ENCODE assay signal across 1 cellular context in genomic region chr7:106568680-106569499, GRCh38.
TF ChIP-seq lines count a peak whose summit lies in the region.

No MANE protein-coding gene starts in this region.

TF ChIP-seq in HEK293, 187 proteins besides CTCF, POLR2A, EP300 and RAD21 (continued from another document and continues in another):
- TF ChIP-seq ZBTB10 (tag by site-specific recombination; IDR thresholded peaks at IDR 0.05) (0 out of 2 replicates have a peak, but pooled peaks have one; percentile 13), ZNF184 (tag by site-specific recombination; IDR thresholded peaks at IDR 0.05) (0 out of 2 replicates have a peak, but pooled peaks have one; percentile 20), SETDB1 (IDR thresholded peaks at IDR 0.05; ENCODE audit: insufficient read length, low read length) (peak; percentile 46), ZSCAN23 (tag by site-specific recombination; IDR thresholded peaks at IDR 0.05) (no peak), GLI2 (tag by site-specific recombination; IDR thresholded peaks at IDR 0.05; ENCODE audit: borderline replicate concordance, low read depth) (no peak), YY2 (tag by site-specific recombination; IDR thresholded peaks at IDR 0.05) (peak; percentile 16; the same call in 1 of the 2 replicates), ZNF24 (tag by site-specific recombination; IDR thresholded peaks at IDR 0.05) (peak; percentile 94), GLIS1 (tag by site-specific recombination; IDR thresholded peaks at IDR 0.05) (0 out of 2 replicates have a peak, but pooled peaks have one; percentile 7), ZNF544 (tag by site-specific recombination; IDR thresholded peaks at IDR 0.05) (no peak), KLF8 (tag by site-specific recombination; IDR thresholded peaks at IDR 0.05) (0 out of 2 replicates have a peak, but pooled peaks have one; percentile 22), ZSCAN16 (tag by site-specific recombination; IDR thresholded peaks at IDR 0.05) (no peak), ZNF514 (tag by site-specific recombination; IDR thresholded peaks at IDR 0.05) (no peak), ZNF138 (tag by site-specific recombination; IDR thresholded peaks at IDR 0.05; ENCODE audit: borderline replicate concordance) (no peak), ZNF366 (tag by site-specific recombination; conservative IDR thresholded peaks at IDR 0.05) (peak; percentile 91), ZNF843 (tag by site-specific recombination; IDR thresholded peaks at IDR 0.05) (peak; percentile 78; the same call in 1 of the 2 replicates), SP7 (tag by site-specific recombination; IDR thresholded peaks at IDR 0.05) (peak; percentile 91), ZNF48 (tag by site-specific recombination; IDR thresholded peaks at IDR 0.05) (no peak), ZNF214 (tag by site-specific recombination; IDR thresholded peaks at IDR 0.05; ENCODE audit: borderline replicate concordance) (no peak), ZNF558 (tag by site-specific recombination; IDR thresholded peaks at IDR 0.05) (peak; percentile 79), ZNF664 (tag by site-specific recombination; IDR thresholded peaks at IDR 0.05) (no peak; the same call in 1 of the 2 replicates), ZNF239 (tag by site-specific recombination; IDR thresholded peaks at IDR 0.05) (no peak), ZNF501 (tag by site-specific recombination; IDR thresholded peaks at IDR 0.05) (no peak), ZSCAN30 (tag by site-specific recombination; IDR thresholded peaks at IDR 0.05) (0 out of 2 replicates have a peak, but pooled peaks have one; percentile 1), SCRT2 (tag by site-specific recombination; IDR thresholded peaks at IDR 0.05) (peak; percentile 55; the same call in 1 of the 2 replicates), ZNF654 (tag by site-specific recombination; IDR thresholded peaks at IDR 0.05; ENCODE audit: low read depth) (no peak), ZNF518A (tag by site-specific recombination; conservative IDR thresholded peaks at IDR 0.05; ENCODE audit: low read depth) (peak; percentile 92), ZNF391 (tag by site-specific recombination; IDR thresholded peaks at IDR 0.05; ENCODE audit: borderline replicate concordance, low read depth) (no peak), ZNF221 (tag by site-specific recombination; IDR thresholded peaks at IDR 0.05; ENCODE audit: borderline replicate concordance) (no peak), ZBTB17 (tag by site-specific recombination; IDR thresholded peaks at IDR 0.05) (peak; percentile 94), ZNF335 (tag by site-specific recombination; conservative IDR thresholded peaks at IDR 0.05) (peak; percentile 72), ZNF785 (tag by site-specific recombination; IDR thresholded peaks at IDR 0.05) (no peak), ZSCAN18 (tag by site-specific recombination; IDR thresholded peaks at IDR 0.05) (peak; percentile 65; the same call in 1 of the 2 replicates), ZFP37 (tag by site-specific recombination; IDR thresholded peaks at IDR 0.05) (no peak), ZNF660 (tag by site-specific recombination; IDR thresholded peaks at IDR 0.05) (peak; percentile 86), ZNF266 (tag by site-specific recombination; IDR thresholded peaks at IDR 0.05; ENCODE audit: low read depth) (no peak), ZIC2 (tag by site-specific recombination; IDR thresholded peaks at IDR 0.05) (no peak), ZXDB (tag by site-specific recombination; IDR thresholded peaks at IDR 0.05) (no peak; the same call in 1 of the 2 replicates), ZNF626 (tag by site-specific recombination; IDR thresholded peaks at IDR 0.05) (no peak), WT1 (tag by site-specific recombination; IDR thresholded peaks at IDR 0.05) (no peak), MEIS1 (CRISPR knock-in tag; IDR thresholded peaks at IDR 0.05; ENCODE audit: borderline replicate concordance) (no peak), TCF7L2 (IDR thresholded peaks at IDR 0.05; ENCODE audit: borderline replicate concordance, low read depth, low read length) (peak; percentile 33; the same call in 1 of the 2 replicates), ZFP69B (tag by site-specific recombination; IDR thresholded peaks at IDR 0.05) (peak; percentile 81; the same call in 1 of the 2 replicates), ZNF488 (tag by site-specific recombination; IDR thresholded peaks at IDR 0.05) (peak; percentile 21; the same call in 1 of the 2 replicates), ZNF473 (tag by site-specific recombination; IDR thresholded peaks at IDR 0.05) (no peak), PRDM10 (tag by site-specific recombination; IDR thresholded peaks at IDR 0.05) (peak; percentile 53; the same call in 1 of the 2 replicates)
- TF ChIP-seq, protein P1, sequence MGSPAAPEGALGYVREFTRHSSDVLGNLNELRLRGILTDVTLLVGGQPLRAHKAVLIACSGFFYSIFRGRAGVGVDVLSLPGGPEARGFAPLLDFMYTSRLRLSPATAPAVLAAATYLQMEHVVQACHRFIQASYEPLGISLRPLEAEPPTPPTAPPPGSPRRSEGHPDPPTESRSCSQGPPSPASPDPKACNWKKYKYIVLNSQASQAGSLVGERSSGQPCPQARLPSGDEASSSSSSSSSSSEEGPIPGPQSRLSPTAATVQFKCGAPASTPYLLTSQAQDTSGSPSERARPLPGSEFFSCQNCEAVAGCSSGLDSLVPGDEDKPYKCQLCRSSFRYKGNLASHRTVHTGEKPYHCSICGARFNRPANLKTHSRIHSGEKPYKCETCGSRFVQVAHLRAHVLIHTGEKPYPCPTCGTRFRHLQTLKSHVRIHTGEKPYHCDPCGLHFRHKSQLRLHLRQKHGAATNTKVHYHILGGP (tag by site-specific recombination; IDR thresholded peaks at IDR 0.05) = peak; percentile 54; the same call in 1 of the 2 replicates
- TF ChIP-seq, protein P2, sequence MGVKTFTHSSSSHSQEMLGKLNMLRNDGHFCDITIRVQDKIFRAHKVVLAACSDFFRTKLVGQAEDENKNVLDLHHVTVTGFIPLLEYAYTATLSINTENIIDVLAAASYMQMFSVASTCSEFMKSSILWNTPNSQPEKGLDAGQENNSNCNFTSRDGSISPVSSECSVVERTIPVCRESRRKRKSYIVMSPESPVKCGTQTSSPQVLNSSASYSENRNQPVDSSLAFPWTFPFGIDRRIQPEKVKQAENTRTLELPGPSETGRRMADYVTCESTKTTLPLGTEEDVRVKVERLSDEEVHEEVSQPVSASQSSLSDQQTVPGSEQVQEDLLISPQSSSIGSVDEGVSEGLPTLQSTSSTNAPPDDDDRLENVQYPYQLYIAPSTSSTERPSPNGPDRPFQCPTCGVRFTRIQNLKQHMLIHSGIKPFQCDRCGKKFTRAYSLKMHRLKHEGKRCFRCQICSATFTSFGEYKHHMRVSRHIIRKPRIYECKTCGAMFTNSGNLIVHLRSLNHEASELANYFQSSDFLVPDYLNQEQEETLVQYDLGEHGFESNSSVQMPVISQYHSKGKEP (tag by site-specific recombination; IDR thresholded peaks at IDR 0.05) = peak; percentile 84
- TF ChIP-seq, protein P3, sequence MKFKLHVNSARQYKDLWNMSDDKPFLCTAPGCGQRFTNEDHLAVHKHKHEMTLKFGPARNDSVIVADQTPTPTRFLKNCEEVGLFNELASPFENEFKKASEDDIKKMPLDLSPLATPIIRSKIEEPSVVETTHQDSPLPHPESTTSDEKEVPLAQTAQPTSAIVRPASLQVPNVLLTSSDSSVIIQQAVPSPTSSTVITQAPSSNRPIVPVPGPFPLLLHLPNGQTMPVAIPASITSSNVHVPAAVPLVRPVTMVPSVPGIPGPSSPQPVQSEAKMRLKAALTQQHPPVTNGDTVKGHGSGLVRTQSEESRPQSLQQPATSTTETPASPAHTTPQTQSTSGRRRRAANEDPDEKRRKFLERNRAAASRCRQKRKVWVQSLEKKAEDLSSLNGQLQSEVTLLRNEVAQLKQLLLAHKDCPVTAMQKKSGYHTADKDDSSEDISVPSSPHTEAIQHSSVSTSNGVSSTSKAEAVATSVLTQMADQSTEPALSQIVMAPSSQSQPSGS (tag by site-specific recombination; IDR thresholded peaks at IDR 0.05; ENCODE audit: low read depth) = peak; percentile 88
